ENCODE assay signal across 14 cellular contexts in genomic region chr10:13632879-13633437, GRCh38. TPM values are rescaled to one million over a fixed set of nuclear protein-coding genes. Genes with fewer than 3 reads are reported as not detected.
DNase-seq lines count a peak whose midpoint lies in the region; ATAC-seq and TF ChIP-seq lines count a peak whose summit lies in the region.
"Had no signal": no experiment of that assay in that cellular context is flagged by ENCODE, and none has a peak within 500 bp of the region (broad histone marks: within the 10 kb centered on the region; RNA-seq: fewer than 3 reads in every experiment).

No MANE protein-coding gene starts in this region.

- ATAC-seq in HG03457 (IDR thresholded peaks at IDR 0.05; ENCODE audit: unreplicated experiment): no peak
- no peak for ATAC-seq in GM18909 (IDR thresholded peaks at IDR 0.05; ENCODE audit: poor library complexity, unreplicated experiment)
- ATAC-seq in stimulated activated naive CD8-positive, alpha-beta T cell treated with anti-CD3 and anti-CD28 coated beads, Interleukin-15, Interleukin-2, amounts not matched to agents 100 U/mL and 50 U/mL, for 24 hours: no peak
- ATAC-seq: activated CD8-positive, alpha-beta T cell treated with anti-CD3 and anti-CD28 coated beads, Interleukin-2, amount 10 ng/mL, durations not matched to agents 7 days and 5 days; activated T-helper 17 cell treated with anti-CD3 and anti-CD28 coated beads, Interleukin-2, amount 50 U/mL, for 72 hours had no signal

- H3K9me3 ChIP-seq in esophagus muscularis mucosa (no peaks in the 10 kb centered on the region), skeletal muscle tissue (ENCODE audit: control insufficient read depth in 3 of 3, low read length in 3 of 3) (no peaks in the 10 kb centered on the region)
- H3K9me3 ChIP-seq: MG63 had no signal

- H3K4me1 ChIP-seq in esophagus muscularis mucosa (peaks cover 13 to 77% (median 42%) of the 10 kb centered on the region in 4 donors), skeletal muscle tissue (ENCODE audit: control insufficient read depth in 3 of 3, insufficient read depth in 3 of 3, low read length in 3 of 3) (peaks cover 7 to 13% (median 8%) of the 10 kb centered on the region in 3 donors)

- TF ChIP-seq POLR2A in esophagus muscularis mucosa (IDR thresholded peaks at IDR 0.05; ENCODE audit: low read depth): no peak

- intact Hi-C loops in esophagus muscularis mucosa (cut with DNase I): no loop called here

- no peak for TF ChIP-seq CTCF in esophagus muscularis mucosa (IDR thresholded peaks at IDR 0.05)

- TF ChIP-seq EP300 in esophagus muscularis mucosa (IDR thresholded peaks at IDR 0.05): no peak

- DNase-seq in esophagus muscularis mucosa (ENCODE audit: extremely low spot score) (peak; percentile 57), medulla oblongata (ENCODE audit: extremely low spot score) (peak; percentile 21), NCI-H2081 treated with DMSO at 0.1 percent for 48 hours (lab: John Stamatoyannopoulos, UW) (no peak)
- DNase-seq in stimulated activated naive CD8-positive, alpha-beta T cell treated with anti-CD3 and anti-CD28 coated beads, Interleukin-15, Interleukin-2, amounts not matched to agents 100 U/mL and 50 U/mL, for 24 hours: no peak
- DNase-seq: activated CD8-positive, alpha-beta T cell treated with anti-CD3 and anti-CD28 coated beads, Interleukin-2, amount 10 ng/mL, durations not matched to agents 7 days and 5 days; C1 segment of cervical spinal cord; MG63; NCI-H2029 treated with DMSO at 0.1 percent for 48 hours; NCI-H526 treated with DMSO at 0.1 percent for 48 hours; stimulated activated CD4-positive, alpha-beta T cell treated with anti-CD3 and anti-CD28 coated beads, Interleukin-2, amount 100 ng/mL, for 24 hours had no signal

- 60% methylated on average over 5 of the region's 5 CpGs for whole genome bisulfite sequencing in esophagus muscularis mucosa

- no peaks in the 10 kb centered on the region for H3K27me3 ChIP-seq in esophagus muscularis mucosa
- no peaks in the 10 kb centered on the region for H3K27me3 ChIP-seq in skeletal muscle tissue (ENCODE audit: control insufficient read depth in 3 of 3, insufficient read depth in 3 of 3, low read length in 3 of 3)
- H3K27me3 ChIP-seq: MG63 had no signal

- H3K27ac ChIP-seq in esophagus muscularis mucosa (replicated peaks in 1 of 4) (peak overlapping the region; percentile 78 to 86 (median 84)), skeletal muscle tissue (ENCODE audit: low read depth, low read length) (peak overlapping the region; percentile 70)

- H3K4me3 ChIP-seq in esophagus muscularis mucosa (peak overlapping the region in 1 of 4 donors; percentile 6), skeletal muscle tissue (ENCODE audit: low read length in 3 of 3) (no peak overlapping the region)
- H3K4me3 ChIP-seq: MG63 had no signal

- peak overlapping the region in 1 of 3 donors; percentile 35 for H3K9ac ChIP-seq in skeletal muscle tissue (ENCODE audit: low read depth in 1 of 3, low read length in 3 of 3)

- peaks cover 0 to 18% (median 9%) of the 10 kb centered on the region in 4 donors for H3K36me3 ChIP-seq in esophagus muscularis mucosa
- H3K36me3 ChIP-seq in skeletal muscle tissue (ENCODE audit: control insufficient read depth in 3 of 3, insufficient read depth in 3 of 3, low read length in 3 of 3): peaks cover 8 to 11% (median 8%) of the 10 kb centered on the region in 3 donors

RNA-seq across cellular contexts. Expression of gene PRPF18, which starts 46.2 kb away (rescaled TPM):
- total RNA-seq in esophagus muscularis mucosa: 10 to 100 TPM; 16.2 to 27.8 (median 25.6) TPM
- total RNA-seq in skeletal muscle tissue: 24.0 TPM

Comparison
In these comparisons a context has a peak if more than half of its experiments do, and no peak if none do; other contexts are left out.
1. DNase-seq: peak in esophagus muscularis mucosa (single experiment) and medulla oblongata (single experiment); none in NCI-H2081 treated with DMSO at 0.1 percent for 48 hours (single experiment) and stimulated activated naive CD8-positive, alpha-beta T cell treated with anti-CD3 and anti-CD28 coated beads, Interleukin-15, Interleukin-2, amounts not matched to agents 100 U/mL and 50 U/mL, for 24 hours (single experiment).